10 cellular contexts compared by ENCODE assay signal in genomic region chr2:84957771-84958134, GRCh38. TPM values are rescaled to one million over a fixed set of nuclear protein-coding genes. Genes with fewer than 3 reads are reported as not detected.
DNase-seq lines count a peak whose midpoint lies in the region; ATAC-seq, FAIRE-seq and TF ChIP-seq lines count a peak whose summit lies in the region.
"Had no signal": no experiment of that assay in that cellular context is flagged by ENCODE, and none has a peak within 500 bp of the region (broad histone marks: within the 10 kb centered on the region; RNA-seq: fewer than 3 reads in every experiment).

No MANE protein-coding gene starts in this region.

- no peaks in the 10 kb centered on the region for H3K9me1 ChIP-seq in keratinocyte (ENCODE audit: control insufficient read depth, extremely low read depth, insufficient read depth, low read length)

- H3K36me3 ChIP-seq in HUES6 (ENCODE audit: control insufficient read depth, insufficient read depth, low read length): peaks cover 10% of the 10 kb centered on the region
- peaks cover 4% of the 10 kb centered on the region for H3K36me3 ChIP-seq in adipocyte (ENCODE audit: control insufficient read depth, insufficient read depth, low read length, severe bottlenecking)
- peaks cover 0 to 2% of the 10 kb centered on the region in 2 experiments for H3K36me3 ChIP-seq in keratinocyte (ENCODE audit: control insufficient read depth in 2 of 2, extremely low read depth in 1 of 2, insufficient read depth in 2 of 2, low read length in 2 of 2)

- H3K36me3 Mint-ChIP-seq in stimulated activated memory B cell treated with anti-CD40 and anti-IgM and Interleukin-4, amounts not matched to agents 10 μg/mL and 1 μg/mL and 100 μg/mL, for 72 hours: peaks cover 15% of the 10 kb centered on the region

- H2AFZ ChIP-seq in keratinocyte (ENCODE audit: control insufficient read depth, low read length): no peak overlapping the region

- H3K27me3 Mint-ChIP-seq in stimulated activated memory B cell treated with anti-CD40 and anti-IgM and Interleukin-4, amounts not matched to agents 10 μg/mL and 1 μg/mL and 100 μg/mL, for 72 hours: no peaks in the 10 kb centered on the region
- H3K27me3 Mint-ChIP-seq: activated CD8-positive, alpha-beta memory T cell treated with anti-CD3 and anti-CD28 coated beads, Interleukin-2, amount 10 ng/mL, durations not matched to agents 7 days and 5 days had no signal

- peak overlapping the region; percentile 29 for H3K4me2 ChIP-seq in keratinocyte (ENCODE audit: control insufficient read depth, extremely low read depth, insufficient read depth, low read depth, low read length)

- H3K27ac ChIP-seq in HUES6 (ENCODE audit: low read depth, low read length) (peak overlapping the region; percentile 98), keratinocyte (ENCODE audit: control insufficient read depth, insufficient read depth, low read length) (peak overlapping the region; percentile 95)

- no peaks in the 10 kb centered on the region for H3K79me2 ChIP-seq in keratinocyte (ENCODE audit: control insufficient read depth, insufficient read depth, low read length)

- FAIRE-seq in keratinocyte (lab: Jason Lieb, UNC): no peak

- no peak overlapping the region for H3K4me3 Mint-ChIP-seq in stimulated activated memory B cell treated with anti-CD40 and anti-IgM and Interleukin-4, amounts not matched to agents 10 μg/mL and 1 μg/mL and 100 μg/mL, for 72 hours
- H3K4me3 Mint-ChIP-seq: activated CD8-positive, alpha-beta memory T cell treated with anti-CD3 and anti-CD28 coated beads, Interleukin-2, amount 10 ng/mL, durations not matched to agents 7 days and 5 days had no signal

- H3K9me3 ChIP-seq in HUES6 (ENCODE audit: control insufficient read depth, insufficient read depth, low read depth, low read length): no peaks in the 10 kb centered on the region
- H3K9me3 ChIP-seq in adipocyte (ENCODE audit: control insufficient read depth, low read length): no peaks in the 10 kb centered on the region
- no peaks in the 10 kb centered on the region for H3K9me3 ChIP-seq in keratinocyte (ENCODE audit: control insufficient read depth, low read depth, low read length)

- no peak for ATAC-seq in stimulated activated memory B cell treated with anti-CD40 and anti-IgM and Interleukin-4, amounts not matched to agents 10 μg/mL and 1 μg/mL and 100 μg/mL, for 72 hours
- no peak for ATAC-seq in HG03196 (IDR thresholded peaks at IDR 0.05; ENCODE audit: unreplicated experiment)

- H3K4me3 ChIP-seq in HUES6 (ENCODE audit: low read depth, low read length) (peak overlapping the region; percentile 30), adipocyte (ENCODE audit: low read length) (no peak overlapping the region), keratinocyte (ENCODE audit: control insufficient read depth in 2 of 3, extremely low read depth in 1 of 3, insufficient read depth in 2 of 3, low read depth in 1 of 3, low read length in 3 of 3) (no peak overlapping the region)

- H4K20me1 ChIP-seq in keratinocyte (ENCODE audit: control insufficient read depth, extremely low read depth, insufficient read depth, low read length): no peaks in the 10 kb centered on the region

- peaks cover 45% of the 10 kb centered on the region for H3K4me1 Mint-ChIP-seq in stimulated activated memory B cell treated with anti-CD40 and anti-IgM and Interleukin-4, amounts not matched to agents 10 μg/mL and 1 μg/mL and 100 μg/mL, for 72 hours

- TF ChIP-seq CTCF in keratinocyte (optimal IDR thresholded peaks at IDR 0.05 in 1 of 3, IDR thresholded peaks at IDR 0.05 in 1 of 3, conservative IDR thresholded peaks at IDR 0.05 in 1 of 3; ENCODE audit: extremely low read depth in 1 of 3, insufficient read depth in 2 of 3, low read length in 3 of 3): no peak

- peak overlapping the region; percentile 96 for H3K9ac ChIP-seq in HUES6 (ENCODE audit: low read length)
- H3K9ac ChIP-seq in adipocyte (ENCODE audit: low read length): peak overlapping the region; percentile 35
- peak overlapping the region; percentile 45 for H3K9ac ChIP-seq in keratinocyte (ENCODE audit: control insufficient read depth, extremely low read depth, insufficient read depth, low read length)

- H3K27ac Mint-ChIP-seq in stimulated activated memory B cell treated with anti-CD40 and anti-IgM and Interleukin-4, amounts not matched to agents 10 μg/mL and 1 μg/mL and 100 μg/mL, for 72 hours: peak overlapping the region; percentile 55
- H3K27ac Mint-ChIP-seq: activated CD8-positive, alpha-beta memory T cell treated with anti-CD3 and anti-CD28 coated beads, Interleukin-2, amount 10 ng/mL, durations not matched to agents 7 days and 5 days had no signal

- no peaks in the 10 kb centered on the region for H3K9me3 Mint-ChIP-seq in stimulated activated memory B cell treated with anti-CD40 and anti-IgM and Interleukin-4, amounts not matched to agents 10 μg/mL and 1 μg/mL and 100 μg/mL, for 72 hours

- H3K27me3 ChIP-seq in HUES6 (ENCODE audit: control insufficient read depth, insufficient read depth, low read length) (no peaks in the 10 kb centered on the region), adipocyte (replicated peaks; ENCODE audit: control insufficient read depth, insufficient read depth, low read length) (no peaks in the 10 kb centered on the region), keratinocyte (ENCODE audit: control insufficient read depth, extremely low read depth, insufficient read depth, low read length) (no peaks in the 10 kb centered on the region)

- dilution Hi-C loops in keratinocyte (cut with MboI; ENCODE audit: extremely low pct_ligation_motif_present, low sequenced_read_pairs): no loop called here

- no peak for DNase-seq in adipocyte (ENCODE audit: low read depth)
- no peak for DNase-seq in keratinocyte (ENCODE audit: low read depth, low spot score)
- no peak for DNase-seq in hepatic stellate cell (ENCODE audit: low spot score)
- DNase-seq in activated CD8-positive, alpha-beta memory T cell treated with anti-CD3 and anti-CD28 coated beads, Interleukin-2, amount 50 U/mL, for 48 hours: no peak
- DNase-seq: activated CD8-positive, alpha-beta memory T cell treated with anti-CD3 and anti-CD28 coated beads, Interleukin-2, amount 10 ng/mL, durations not matched to agents 7 days and 5 days; anterior cingulate cortex; T-helper 1 cell had no signal

- H3K4me1 ChIP-seq in HUES6 (ENCODE audit: control insufficient read depth, insufficient read depth, low read length) (peaks cover 49% of the 10 kb centered on the region), adipocyte (ENCODE audit: control insufficient read depth, insufficient read depth, low read length) (peaks cover 29% of the 10 kb centered on the region), keratinocyte (ENCODE audit: control insufficient read depth, extremely low read depth, insufficient read depth, low read length) (peaks cover 34% of the 10 kb centered on the region)

RNA-seq across cellular contexts. Expression of gene KCMF1, which starts 13.2 kb away (rescaled TPM):
- polyA plus RNA-seq in keratinocyte: 75.9 to 111 TPM (median 95.1 TPM) in 3 replicates
- 45.0 TPM for polyA plus RNA-seq in keratinocyte (2011; ENCODE audit: low read depth)
- 70.6 and 146 TPM in 2 replicates for polyA plus RNA-seq in keratinocyte (2011; cell fraction: cytosol; rRNA removed)
- polyA plus RNA-seq in keratinocyte (2011; cell fraction: nucleus; rRNA removed): 45.6 and 50.4 TPM in 2 replicates
- 60.5 and 86.0 TPM in 2 replicates for polyA plus RNA-seq in keratinocyte (2012; ENCODE audit: low replicate concordance)
- 37.2 to 92.6 TPM (median 66.0 TPM) in 3 replicates for polyA minus RNA-seq in keratinocyte
- polyA minus RNA-seq in keratinocyte (2011; cell fraction: cytosol; rRNA and poly(A)+ RNA removed): 33.4 TPM
- polyA minus RNA-seq in keratinocyte (2011; cell fraction: nucleus; rRNA and poly(A)+ RNA removed): 11.4 and 38.1 TPM in 2 replicates

RNA-seq across cellular contexts. Expression of gene TMSB10, which starts 52.3 kb away (rescaled TPM):
- polyA plus RNA-seq in keratinocyte: 1,787 to 7,245 TPM (median 3,595 TPM) in 3 replicates
- polyA plus RNA-seq in keratinocyte (2011; ENCODE audit: low read depth): 8,538 TPM
- 6,963 and 8,951 TPM in 2 replicates for polyA plus RNA-seq in keratinocyte (2011; cell fraction: cytosol; rRNA removed)
- polyA plus RNA-seq in keratinocyte (2011; cell fraction: nucleus; rRNA removed): 1,538 and 1,768 TPM in 2 replicates
- polyA plus RNA-seq in keratinocyte (2012; ENCODE audit: low replicate concordance): 4,557 and 7,467 TPM in 2 replicates
- polyA minus RNA-seq in keratinocyte: 679 to 919 TPM (median 685 TPM) in 3 replicates
- polyA minus RNA-seq in keratinocyte (2011; cell fraction: cytosol; rRNA and poly(A)+ RNA removed): 925 TPM
- 83.9 and 127 TPM in 2 replicates for polyA minus RNA-seq in keratinocyte (2011; cell fraction: nucleus; rRNA and poly(A)+ RNA removed)

Comparison
In these comparisons a context has a peak if more than half of its experiments do, and no peak if none do; other contexts are left out.
1. H3K9ac ChIP-seq: peak in every context shown above with its lines; median percentile 96 in HUES6; 45 in keratinocyte; 35 in adipocyte.